In the genomic region with DNA sequence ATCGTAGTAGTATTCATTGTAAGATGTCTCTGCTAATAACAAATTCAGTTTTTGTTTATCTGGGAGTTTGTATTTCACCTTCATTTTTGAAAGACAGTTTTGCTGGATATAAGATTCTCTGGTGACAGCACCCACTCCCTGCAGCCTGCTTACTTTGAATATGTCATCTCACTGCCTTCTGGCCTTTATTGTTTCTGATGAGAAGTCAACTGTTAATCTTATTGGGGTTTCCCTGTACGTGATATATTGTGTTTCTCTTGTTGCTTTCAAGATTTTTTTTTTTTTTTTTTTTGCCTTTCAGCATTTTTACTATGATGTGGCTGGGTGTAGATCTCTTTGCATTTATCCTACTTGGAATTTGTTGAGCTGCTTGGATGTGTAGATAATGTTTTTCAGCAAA, we compare ENCODE assay signal across 1 cellular context.
TF ChIP-seq lines count a peak whose summit lies in the region.

No MANE protein-coding gene starts in this region.

TF ChIP-seq in HEK293, 187 proteins besides CTCF, POLR2A, EP300 and RAD21 (continued from another document):
- TF ChIP-seq, protein P1, sequence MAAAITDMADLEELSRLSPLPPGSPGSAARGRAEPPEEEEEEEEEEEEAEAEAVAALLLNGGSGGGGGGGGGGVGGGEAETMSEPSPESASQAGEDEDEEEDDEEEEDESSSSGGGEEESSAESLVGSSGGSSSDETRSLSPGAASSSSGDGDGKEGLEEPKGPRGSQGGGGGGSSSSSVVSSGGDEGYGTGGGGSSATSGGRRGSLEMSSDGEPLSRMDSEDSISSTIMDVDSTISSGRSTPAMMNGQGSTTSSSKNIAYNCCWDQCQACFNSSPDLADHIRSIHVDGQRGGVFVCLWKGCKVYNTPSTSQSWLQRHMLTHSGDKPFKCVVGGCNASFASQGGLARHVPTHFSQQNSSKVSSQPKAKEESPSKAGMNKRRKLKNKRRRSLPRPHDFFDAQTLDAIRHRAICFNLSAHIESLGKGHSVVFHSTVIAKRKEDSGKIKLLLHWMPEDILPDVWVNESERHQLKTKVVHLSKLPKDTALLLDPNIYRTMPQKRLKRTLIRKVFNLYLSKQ (tag by site-specific recombination; IDR thresholded peaks at IDR 0.05; ENCODE audit: borderline replicate concordance) = no peak
- TF ChIP-seq ZNF664 (tag by site-specific recombination; IDR thresholded peaks at IDR 0.05) (no peak), ZNF701 (tag by site-specific recombination; IDR thresholded peaks at IDR 0.05) (no peak), ZNF830 (tag by site-specific recombination; IDR thresholded peaks at IDR 0.05; ENCODE audit: low read depth) (no peak), SP2 (tag by site-specific recombination; IDR thresholded peaks at IDR 0.05) (no peak), ZNF19 (tag by site-specific recombination; IDR thresholded peaks at IDR 0.05; ENCODE audit: low read depth) (no peak), ZNF670 (tag by site-specific recombination; IDR thresholded peaks at IDR 0.05; ENCODE audit: low read depth) (no peak)
